ENCODE assay signal across 1 cellular context in genomic region chr11:107397357-107397756, GRCh38.
TF ChIP-seq lines count a peak whose summit lies in the region.

No MANE protein-coding gene starts in this region.

TF ChIP-seq in HepG2, 621 proteins besides CTCF, POLR2A, EP300 and RAD21 (continued from another document):
- TF ChIP-seq ZNF281 (CRISPR knock-in tag; IDR thresholded peaks at IDR 0.05; ENCODE audit: borderline replicate concordance) (peak; percentile 51; the same call in 1 of the 2 replicates), TERF1 (CRISPR knock-in tag; IDR thresholded peaks at IDR 0.05) (no peak)
